ENCODE assay signal across 8 cellular contexts in genomic region chr5:63125862-63126261, GRCh38.
DNase-seq lines count a peak whose midpoint lies in the region; ATAC-seq and TF ChIP-seq lines count a peak whose summit lies in the region.

No MANE protein-coding gene starts in this region.

- DNase-seq in AG04449 (ENCODE audit: low read depth, low spot score) (no peak), NB4 (ENCODE audit: low read depth) (peak; percentile 59), dermis blood vessel endothelial cell (peak; percentile 40), renal cortical epithelial cell (ENCODE audit: low read depth) (peak; percentile 86), COR-L47 (lab: John Stamatoyannopoulos, UW) (no peak)

- no peak for TF ChIP-seq POLR2A in NB4 (IDR thresholded peaks at IDR 0.05; ENCODE audit: extremely low read depth, insufficient read length)

- CTCF ChIA-PET in AG04449 (lab: Yijun Ruan, JAX), result no interaction called here

- POLR2A ChIA-PET in AG04449 (lab: Yijun Ruan, JAX), result no interaction called here

- ATAC-seq in GM18502 (IDR thresholded peaks at IDR 0.05; ENCODE audit: poor library complexity, unreplicated experiment), result peak; percentile 89
- peak; percentile 79 for ATAC-seq in HG02798 (IDR thresholded peaks at IDR 0.05; ENCODE audit: poor library complexity, unreplicated experiment)
- ATAC-seq in HG03025 (IDR thresholded peaks at IDR 0.05; ENCODE audit: low FRiP score, unreplicated experiment), result no peak

- TF ChIP-seq CTCF in AG04449 (IDR thresholded peaks at IDR 0.05; ENCODE audit: insufficient read depth, low read length, missing control alignments) (peak; percentile 4), NB4 (IDR thresholded peaks at IDR 0.05; ENCODE audit: low read depth, low read length) (peak; percentile 49)

- H3K4me3 ChIP-seq in AG04449 (ENCODE audit: low read depth, low read length) (no peak overlapping the region), NB4 (ENCODE audit: low read depth, low read length) (no peak overlapping the region)

Comparison
In these comparisons a context has a peak if more than half of its experiments do, and no peak if none do; other contexts are left out.
1. DNase-seq: peak in NB4 (single experiment), dermis blood vessel endothelial cell (single experiment) and renal cortical epithelial cell (single experiment); none in AG04449 (single experiment) and COR-L47 (single experiment).